In genomic region chr1:110524311-110525249, GRCh38 we compare ENCODE assay signal across 8 cellular contexts. TPM values are rescaled to one million over a fixed set of nuclear protein-coding genes. Genes with fewer than 3 reads are reported as not detected.
DNase-seq lines count a peak whose midpoint lies in the region; ATAC-seq and TF ChIP-seq lines count a peak whose summit lies in the region.

No MANE protein-coding gene starts in this region.

- H3K4me2 ChIP-seq in MM.1S (ENCODE audit: low read depth, low read length) = peak overlapping the region; percentile 75; the same call in 1 of the 2 replicates
- peak overlapping the region; percentile 50 for H3K4me2 ChIP-seq in hepatocyte

- no peaks in the 10 kb centered on the region for H3K79me2 ChIP-seq in MM.1S (ENCODE audit: low read length)
- H3K79me2 ChIP-seq in hepatocyte = no peaks in the 10 kb centered on the region

- no peaks in the 10 kb centered on the region for H3K27me3 ChIP-seq in MM.1S (replicated peaks; ENCODE audit: insufficient read depth, low read length)
- peaks cover 40% of the 10 kb centered on the region for H3K27me3 ChIP-seq in hepatocyte

- H3K4me3 ChIP-seq in MM.1S (ENCODE audit: low read length) (peak overlapping the region; percentile 55), SK-N-MC (no peak overlapping the region), hepatocyte (no peak overlapping the region)

- 46% methylated on average over 20 of the region's 20 CpGs for WGBS in hepatocyte (ENCODE audit: low lambda C conversion rate, missing lambda C conversion rate)

- ATAC-seq in GM18498 (IDR thresholded peaks at IDR 0.05; ENCODE audit: unreplicated experiment) = no peak
- ATAC-seq in HG03460 (IDR thresholded peaks at IDR 0.05; ENCODE audit: unreplicated experiment) = no peak

- H2AFZ ChIP-seq in MM.1S (ENCODE audit: low read length) (peak overlapping the region; percentile 63), hepatocyte (no peak overlapping the region)

- DNase-seq in DMS79 (lab: John Stamatoyannopoulos, UW) = peak; percentile 7
- peak; percentile 42 for DNase-seq in MM.1S
- DNase-seq in SK-N-MC (ENCODE audit: low read depth, low spot score) = peak; percentile 26
- DNase-seq in amniotic epithelial cell (ENCODE audit: low read depth) = peak; percentile 38
- DNase-seq in hepatocyte (ENCODE audit: low spot score) = peak; percentile 72
- DNase-seq in stimulated activated CD4-positive, alpha-beta T cell treated with anti-CD3 and anti-CD28 coated beads, Interleukin-12 subunit alpha, Interleukin-12 subunit beta, amount 100 ng/mL, for 4 hours = peak; percentile 43

- no peak overlapping the region; the same call in 1 of the 2 replicates for H3K9ac ChIP-seq in MM.1S (ENCODE audit: low read length)
- H3K9ac ChIP-seq in SK-N-MC (ENCODE audit: insufficient read length) = no peak overlapping the region

- H3K9me2 ChIP-seq in MM.1S (replicated peaks; ENCODE audit: insufficient read depth, low read length) (no peaks in the 10 kb centered on the region), hepatocyte (replicated peaks; ENCODE audit: insufficient read depth) (no peaks in the 10 kb centered on the region)

- H3K4me1 ChIP-seq in MM.1S (ENCODE audit: low read length) = no peaks in the 10 kb centered on the region
- no peaks in the 10 kb centered on the region for H3K4me1 ChIP-seq in hepatocyte (ENCODE audit: insufficient read depth)

- peak; percentile 62 for TF ChIP-seq CTCF in MM.1S (IDR thresholded peaks at IDR 0.05; ENCODE audit: low read length)
- peak; percentile 64 for TF ChIP-seq CTCF in hepatocyte (IDR thresholded peaks at IDR 0.05; ENCODE audit: poor library complexity)

- H3K9me3 ChIP-seq in MM.1S (replicated peaks; ENCODE audit: insufficient read depth, low read length) = no peaks in the 10 kb centered on the region
- H3K9me3 ChIP-seq in SK-N-MC (ENCODE audit: low read depth, low read length) = no peaks in the 10 kb centered on the region
- no peaks in the 10 kb centered on the region for H3K9me3 ChIP-seq in hepatocyte (ENCODE audit: low read depth)

- H4K20me1 ChIP-seq in MM.1S (ENCODE audit: insufficient read depth, low read length) = no peaks in the 10 kb centered on the region
- no peaks in the 10 kb centered on the region for H4K20me1 ChIP-seq in hepatocyte (ENCODE audit: insufficient read depth, poor library complexity, severe bottlenecking)

- H3F3A ChIP-seq in MM.1S (ENCODE audit: insufficient read depth, low read length) = no peaks in the 10 kb centered on the region

- H3K36me3 ChIP-seq in MM.1S (replicated peaks; ENCODE audit: insufficient read depth, low read length) (no peaks in the 10 kb centered on the region), SK-N-MC (ENCODE audit: insufficient read depth, low read length) (no peaks in the 10 kb centered on the region), hepatocyte (replicated peaks; ENCODE audit: insufficient read depth, low read depth) (no peaks in the 10 kb centered on the region)

- H3K27ac ChIP-seq in MM.1S (ENCODE audit: low read length) (no peak overlapping the region), SK-N-MC (no peak overlapping the region), hepatocyte (no peak overlapping the region)

RNA-seq across cellular contexts. Expression of gene KCNA10, which starts 5.6 kb away (rescaled TPM):
- total RNA-seq in hepatocyte = not detected in 2 replicates
- not detected in 2 replicates for polyA plus RNA-seq in hepatocyte

Comparison
In these comparisons a context has a peak if more than half of its experiments do, and no peak if none do; other contexts are left out.
1. DNase-seq: peak in every context shown above with its lines; median percentile 72 in hepatocyte; 43 in stimulated activated CD4-positive, alpha-beta T cell treated with anti-CD3 and anti-CD28 coated beads, Interleukin-12 subunit alpha, Interleukin-12 subunit beta, amount 100 ng/mL, for 4 hours; 42 in MM.1S; 38 in amniotic epithelial cell; 26 in SK-N-MC; 7 in DMS79.